26 cellular contexts compared by ENCODE assay signal in genomic region chr21:25500598-25500997, GRCh38.
DNase-seq lines count a peak whose midpoint lies in the region; ATAC-seq, FAIRE-seq and TF ChIP-seq lines count a peak whose summit lies in the region.
"Had no signal": no experiment of that assay in that cellular context is flagged by ENCODE, and none has a peak within 500 bp of the region (broad histone marks: within the 10 kb centered on the region; RNA-seq: fewer than 3 reads in every experiment).

No MANE protein-coding gene starts in this region.

- H2AK5ac ChIP-seq in IMR-90 (ENCODE audit: low read depth, low read length) (no peak overlapping the region), trophoblast cell (ENCODE audit: low read length) (no peak overlapping the region)

- H3K4me1 ChIP-seq in IMR-90 (ENCODE audit: control insufficient read depth, insufficient read depth, low read length) (no peaks in the 10 kb centered on the region), trophoblast cell (ENCODE audit: control insufficient read depth in 1 of 2, insufficient read depth in 2 of 2, low read length in 2 of 2) (no peaks in the 10 kb centered on the region)
- H3K4me1 ChIP-seq in effector memory CD4-positive, alpha-beta T cell (ENCODE audit: control insufficient read depth, insufficient read depth, low read length, poor library complexity, severe bottlenecking), result no peaks in the 10 kb centered on the region
- H3K4me1 ChIP-seq: A549 had no signal

- TF ChIP-seq POLR2A in GM12892 (IDR thresholded peaks at IDR 0.05; ENCODE audit: low read depth, low read length) (peak; percentile 54; the same call in 1 of the 2 replicates), IMR-90 (IDR thresholded peaks at IDR 0.05; ENCODE audit: low read depth, low read length) (no peak)

- H3K27ac Mint-ChIP-seq in activated T-cell treated with anti-CD3 and anti-CD28 coated beads, Interleukin-2, amount 50 U/mL, for 24 hours, result peak overlapping the region; percentile 98
- H3K27ac Mint-ChIP-seq: B cell had no signal

- H2BK15ac ChIP-seq in IMR-90 (ENCODE audit: low read depth, low read length), result no peak overlapping the region; the same call in 2 of the 3 replicates

- H2BK5ac ChIP-seq in IMR-90 (ENCODE audit: low read depth, low read length, poor library complexity, severe bottlenecking) (no peak overlapping the region), trophoblast cell (ENCODE audit: low read depth, low read length, poor library complexity) (no peak overlapping the region)

- H3K27me3 Mint-ChIP-seq in activated T-cell treated with anti-CD3 and anti-CD28 coated beads, Interleukin-2, amount 50 U/mL, for 24 hours, result no peaks in the 10 kb centered on the region
- H3K27me3 Mint-ChIP-seq: B cell had no signal

- H3K4me3 ChIP-seq in IMR-90 (ENCODE audit: insufficient read depth, low read depth, low read length) (no peak overlapping the region), trophoblast cell (ENCODE audit: low read depth, low read length) (no peak overlapping the region)
- no peak overlapping the region for H3K4me3 ChIP-seq in effector memory CD4-positive, alpha-beta T cell (ENCODE audit: insufficient read depth, low read depth, low read length, poor library complexity, severe bottlenecking)
- H3K4me3 ChIP-seq: A549, PC-9 had no signal

- H4K5ac ChIP-seq in IMR-90 (ENCODE audit: low read depth, low read length), result no peak overlapping the region

- no peaks in the 10 kb centered on the region for H3K36me3 ChIP-seq in IMR-90 (ENCODE audit: control insufficient read depth, insufficient read depth, low read length)
- no peaks in the 10 kb centered on the region for H3K36me3 ChIP-seq in trophoblast cell (ENCODE audit: control insufficient read depth in 1 of 2, insufficient read depth in 2 of 2, low read length in 2 of 2)
- no peaks in the 10 kb centered on the region for H3K36me3 ChIP-seq in effector memory CD4-positive, alpha-beta T cell (ENCODE audit: control insufficient read depth, insufficient read depth, low read length)

- WGBS in IMR-90 (ENCODE audit: extremely low coverage in 2 of 2, insufficient read length in 1 of 2), 2 experiments, result no CpG with 5 or more reads among the region's 2 CpGs
- WGBS in trophoblast cell (ENCODE audit: extremely low coverage, insufficient coverage, insufficient read length), result no CpG with 5 or more reads among the region's 2 CpGs

- H3K9me3 ChIP-seq in IMR-90 (ENCODE audit: control insufficient read depth, insufficient read depth, low read length), result no peaks in the 10 kb centered on the region
- H3K9me3 ChIP-seq in trophoblast cell (ENCODE audit: insufficient read depth, low read depth, low read length), result no peaks in the 10 kb centered on the region
- H3K9me3 ChIP-seq in effector memory CD4-positive, alpha-beta T cell (ENCODE audit: control insufficient read depth, low read length), result no peaks in the 10 kb centered on the region
- H3K9me3 ChIP-seq: A549 had no signal

- no peaks in the 10 kb centered on the region for H3K79me2 ChIP-seq in trophoblast cell (ENCODE audit: control insufficient read depth, insufficient read depth, low read length, poor library complexity)

- H3K23ac ChIP-seq in IMR-90 (ENCODE audit: low read depth, low read length) (no peak overlapping the region), trophoblast cell (ENCODE audit: low read length) (peak overlapping the region; percentile 70)

- H3K27me3 ChIP-seq in IMR-90 (ENCODE audit: control insufficient read depth, insufficient read depth, low read length) (no peaks in the 10 kb centered on the region), trophoblast cell (ENCODE audit: insufficient read depth, low read length) (no peaks in the 10 kb centered on the region)
- H3K27me3 ChIP-seq in effector memory CD4-positive, alpha-beta T cell (replicated peaks; ENCODE audit: control insufficient read depth, insufficient read depth, low read length, poor library complexity, severe bottlenecking), result no peaks in the 10 kb centered on the region

- ATAC-seq in IMR-90 (ENCODE audit: low read depth), result no peak
- ATAC-seq: A549, HepG2 had no signal

- no peak overlapping the region for H3K4me2 ChIP-seq in IMR-90 (ENCODE audit: low read depth, low read length)
- no peak overlapping the region for H3K4me2 ChIP-seq in trophoblast cell (ENCODE audit: low read length)
- H3K4me2 ChIP-seq: A549, PC-9 had no signal

- peaks cover 82% of the 10 kb centered on the region for H3K4me1 Mint-ChIP-seq in activated T-cell treated with anti-CD3 and anti-CD28 coated beads, Interleukin-2, amount 50 U/mL, for 24 hours (ENCODE audit: low read depth)

- no peak for TF ChIP-seq RAD21 in IMR-90 (IDR thresholded peaks at IDR 0.05; ENCODE audit: low read length)

- H3K79me1 ChIP-seq in IMR-90 (ENCODE audit: low read depth in 1 of 2, low read length in 2 of 2) (no peaks in the 10 kb centered on the region), trophoblast cell (ENCODE audit: low read length) (no peaks in the 10 kb centered on the region)

- in situ Hi-C loops in IMR-90 (cut with MboI; ENCODE audit: low sequenced_read_pairs), result no loop called here

- no peak for TF ChIP-seq CTCF in IMR-90 (conservative IDR thresholded peaks at IDR 0.05; ENCODE audit: low read depth, low read length)

- no peaks in the 10 kb centered on the region for H3K9me1 ChIP-seq in IMR-90 (ENCODE audit: insufficient read depth, low read length)

- no peak overlapping the region for H3K56ac ChIP-seq in IMR-90 (ENCODE audit: extremely low read depth, insufficient read depth, low read length)

- H2BK120ac ChIP-seq in IMR-90 (ENCODE audit: low read depth, low read length) (no peak overlapping the region), trophoblast cell (ENCODE audit: insufficient read depth, low read length, poor library complexity) (no peak overlapping the region)

- H3K14ac ChIP-seq in IMR-90 (replicated peaks; ENCODE audit: low read depth, low read length) (no peak overlapping the region), trophoblast cell (ENCODE audit: low read length) (no peak overlapping the region)

- BruUV-seq in IMR-90 (replicated peaks; lab: Mats Ljungman, UMichigan), result no TSS peak

- intact Hi-C loops in IMR-90 (cut with micrococcal nuclease), result no loop called here

- no peak overlapping the region for H4K8ac ChIP-seq in IMR-90 (ENCODE audit: low read depth in 2 of 2, low read length in 2 of 2)
- H4K8ac ChIP-seq in trophoblast cell (ENCODE audit: low read depth, low read length), result no peak overlapping the region

- peak; percentile 89 for FAIRE-seq in GM12892 (lab: Jason Lieb, UNC)
- FAIRE-seq: A549, G401.6, HepG2 had no signal

- POLR2A ChIA-PET in IMR-90 (lab: Charles Lee; ENCODE audit: unreplicated experiment), result no interaction called here

- no peak for DNase-seq in activated T-cell treated with anti-CD3 and anti-CD28 coated beads, Interleukin-2, amount 50 U/mL, for 24 hours
- no peak for DNase-seq in activated T-cell treated with anti-CD3 and anti-CD28 coated beads for 4 hours
- DNase-seq in GM12892 (ENCODE audit: insufficient read length), result no peak
- DNase-seq in IMR-90, result no peak
- DNase-seq in trophoblast cell, result no peak
- no peak for DNase-seq in effector memory CD4-positive, alpha-beta T cell
- no peak for DNase-seq in NCI-H1694 treated with DMSO at 0.1 percent for 48 hours (lab: John Stamatoyannopoulos, UW)
- DNase-seq: GOT3, HCEC 1CT, KBM-7, MM.1S, NCI-H1048, NCI-H1417 treated with DMSO at 0.1 percent for 48 hours, NCI-H1930, NCI-H2227 treated with DMSO at 0.1 percent for 48 hours, NCI-H510A, NCI-H748 treated with DMSO at 0.1 percent for 48 hours, PC-9, RPMI8226, SHP77 had no signal

- CTCF ChIA-PET in IMR-90 (lab: Yijun Ruan, JAX), result interaction anchor here (0.6 to 0.7 kb wide), 2 partner anchors 72 to 1156 kb away, joined by 3 read pairs; no protein-coding TSS in a partner anchor

- no peaks in the 10 kb centered on the region for H4K20me1 ChIP-seq in IMR-90 (ENCODE audit: insufficient read depth, low read length)

- H3K18ac ChIP-seq in IMR-90 (ENCODE audit: low read depth, low read length), result no peak overlapping the region
- no peak overlapping the region for H3K18ac ChIP-seq in trophoblast cell (ENCODE audit: low read length)

- no peak overlapping the region for H3K9ac ChIP-seq in IMR-90 (ENCODE audit: low read depth, low read length)
- H3K9ac ChIP-seq in trophoblast cell (ENCODE audit: low read length), result no peak overlapping the region

- peaks cover 91% of the 10 kb centered on the region for H3K36me3 Mint-ChIP-seq in activated T-cell treated with anti-CD3 and anti-CD28 coated beads, Interleukin-2, amount 50 U/mL, for 24 hours (ENCODE audit: low read depth)
- H3K36me3 Mint-ChIP-seq: CD14-positive monocyte had no signal

- no peak overlapping the region for H2BK20ac ChIP-seq in IMR-90 (ENCODE audit: low read depth, low read length)

- peaks cover 34% of the 10 kb centered on the region for H3K9me3 Mint-ChIP-seq in activated T-cell treated with anti-CD3 and anti-CD28 coated beads, Interleukin-2, amount 50 U/mL, for 24 hours

- H3K27ac ChIP-seq in IMR-90 (ENCODE audit: insufficient read depth, low read length) (no peak overlapping the region), trophoblast cell (ENCODE audit: low read depth, low read length) (no peak overlapping the region)
- H3K27ac ChIP-seq in effector memory CD4-positive, alpha-beta T cell (ENCODE audit: insufficient read depth, low read length, poor library complexity, severe bottlenecking), result no peak overlapping the region
- H3K27ac ChIP-seq: A549, HL-60, PC-9 had no signal

- H4K91ac ChIP-seq in IMR-90 (ENCODE audit: insufficient read depth, low read depth, low read length) (no peak overlapping the region), trophoblast cell (ENCODE audit: low read depth, low read length) (no peak overlapping the region)

- no peak overlapping the region for H3K4ac ChIP-seq in IMR-90 (ENCODE audit: low read depth, low read length)
- H3K4ac ChIP-seq in trophoblast cell (ENCODE audit: low read depth, low read length), result no peak overlapping the region

- no peak overlapping the region for H2AK9ac ChIP-seq in IMR-90 (replicated peaks; ENCODE audit: low read depth, low read length, poor library complexity)

- H2AFZ ChIP-seq in IMR-90 (replicated peaks; ENCODE audit: low read length, poor library complexity) (peak overlapping the region; percentile 29), trophoblast cell (ENCODE audit: insufficient read depth, low read length, poor library complexity) (no peak overlapping the region)
- H2AFZ ChIP-seq: PC-9 had no signal

- no peak overlapping the region for H2BK12ac ChIP-seq in trophoblast cell (ENCODE audit: low read length)

- dilution Hi-C loops in IMR-90 (cut with HindIII; ENCODE audit: low sequenced_read_pairs, unreplicated experiment), result no loop called here

- peak overlapping the region; percentile 23 for H3K4me3 Mint-ChIP-seq in activated T-cell treated with anti-CD3 and anti-CD28 coated beads, Interleukin-2, amount 50 U/mL, for 24 hours
- H3K4me3 Mint-ChIP-seq: B cell, CD14-positive monocyte had no signal

- H4K12ac ChIP-seq in trophoblast cell (ENCODE audit: low read depth, low read length), result no peak overlapping the region

TF ChIP-seq in IMR-90, 13 proteins besides CTCF, POLR2A, EP300 and RAD21 (continues in another document):
- TF ChIP-seq MAFK (IDR thresholded peaks at IDR 0.05; ENCODE audit: low read depth, low read length), result no peak
- no peak for TF ChIP-seq FOS (IDR thresholded peaks at IDR 0.05; ENCODE audit: low read depth, low read length)
